Comparison of ENCODE assay signal across 10 cellular contexts in genomic region chr10:75724047-75724446, GRCh38.
"Had no signal": no experiment of that assay in that cellular context is flagged by ENCODE, and none has a peak within 500 bp of the region (broad histone marks: within the 10 kb centered on the region; RNA-seq: fewer than 3 reads in every experiment).

No MANE protein-coding gene starts in this region.

- H3K9ac ChIP-seq: GM23248 had no signal

- H3K4me3 Mint-ChIP-seq: HFFc6 had no signal

- ATAC-seq: HCT116, K562 had no signal

- H3K4me3 ChIP-seq: GM23248, HAP-1, K562 had no signal

- H3K36me3 ChIP-seq: HAP-1 had no signal

- H3K9me3 ChIP-seq: HAP-1 had no signal

- H3K27ac Mint-ChIP-seq: HFFc6 had no signal

- H2AFZ ChIP-seq: GM23248 had no signal

- H3K27ac ChIP-seq: GM23248 had no signal

- DNase-seq: GM23248, GOT3, H7, HFFc6, IMR-90, KG1 had no signal

- H3K9me3 Mint-ChIP-seq: HFFc6 had no signal

- H3K4me1 ChIP-seq: HAP-1 had no signal

- FAIRE-seq: HTR-8/SVneo, K562 had no signal
